ENCODE assay signal across 8 cellular contexts in genomic region chr5:132369471-132370240, GRCh38. TPM values are rescaled to one million over a fixed set of nuclear protein-coding genes. Genes with fewer than 3 reads are reported as not detected.
DNase-seq lines count a peak whose midpoint lies in the region; TF ChIP-seq lines count a peak whose summit lies in the region.

Gene SLC22A5 (plus strand): TSS chr5:132369710. CDS start chr5:132369973, 263 bp downstream.

- H3K4me3 ChIP-seq in HFF-Myc (replicated peaks; ENCODE audit: low read depth, low read length) (peak within 1 kb of the TSS; percentile 57), breast epithelium (peak within 1 kb of the TSS; percentile 58 to 88 (median 71))

- in situ Hi-C loops in GM13977 (cut with MboI; ENCODE audit: low pct_unique_long_range_greater_than_20kb, low sequenced_read_pairs, unreplicated experiment): loop anchor here (25.0 kb wide), 1 partner anchor 307 kb away; the partner anchor contains the start of genes CSF2 and IL3

- no peaks in the 10 kb centered on the region for H3K9me3 ChIP-seq in breast epithelium

- intact Hi-C loops in breast epithelium (cut with DNase I; ENCODE audit: low total_unique reads): no loop called here

- peaks cover 2 to 8% of the 10 kb centered on the region in 2 donors for H3K4me1 ChIP-seq in breast epithelium

- TF ChIP-seq CTCF in GM13977 (IDR thresholded peaks at IDR 0.05; ENCODE audit: extremely low read depth, insufficient read depth, missing control alignments) (no peak), HFF-Myc (IDR thresholded peaks at IDR 0.05; ENCODE audit: low read depth, low read length, missing control alignments) (no peak), breast epithelium (IDR thresholded peaks at IDR 0.05) (no peak)

- H3K27ac ChIP-seq in breast epithelium: peak within 1 kb of the TSS; percentile 93 to 94

- no peaks in the 10 kb centered on the region for H3K36me3 ChIP-seq in breast epithelium

- no peak for TF ChIP-seq POLR2A in breast epithelium (IDR thresholded peaks at IDR 0.05)

- DNase-seq in GM13977 (ENCODE audit: low spot score) (peak; percentile 88), HFF-Myc (ENCODE audit: extremely low read depth, low read depth) (no peak), NCI-H1048 (lab: John Stamatoyannopoulos, UW) (peak; percentile 41), UCSD-AML1 (lab: John Stamatoyannopoulos, UW; ENCODE audit: unreplicated experiment) (peak; percentile 65), breast epithelium (ENCODE audit: low spot score in 2 of 2) (peak; percentile 64 to 72), iris pigment epithelial cell (ENCODE audit: low read depth) (peak; percentile 45), NCI-H2107 (lab: John Stamatoyannopoulos, UW) (no peak)
- DNase-seq in stimulated activated CD4-positive, alpha-beta T cell treated with anti-CD3 and anti-CD28 coated beads, Interleukin-12 subunit alpha, Interleukin-12 subunit beta, amount 100 ng/mL, for 48 hours (ENCODE audit: low read depth in 2 of 3, low spot score in 1 of 3): peak; percentile 43 to 69 (median 61)

- no peaks in the 10 kb centered on the region for H3K27me3 ChIP-seq in breast epithelium

RNA-seq across cellular contexts. Expression of gene SLC22A5, which starts in this region (rescaled TPM):
- 10 to 100 TPM in 2 of 3 donors, 1 to 10 TPM in 1; 6.6 to 31.5 (median 23.3) TPM for total RNA-seq in breast epithelium

Comparison
In these comparisons a context has a peak if more than half of its experiments do, and no peak if none do; other contexts are left out.
1. DNase-seq: peak in GM13977 (single experiment), NCI-H1048 (single experiment), UCSD-AML1 (single experiment), breast epithelium (2 of 2), iris pigment epithelial cell (single experiment) and stimulated activated CD4-positive, alpha-beta T cell treated with anti-CD3 and anti-CD28 coated beads, Interleukin-12 subunit alpha, Interleukin-12 subunit beta, amount 100 ng/mL, for 48 hours (3 of 3); none in HFF-Myc (single experiment) and NCI-H2107 (single experiment).